1 cellular context compared by ENCODE assay signal in the genomic region with DNA sequence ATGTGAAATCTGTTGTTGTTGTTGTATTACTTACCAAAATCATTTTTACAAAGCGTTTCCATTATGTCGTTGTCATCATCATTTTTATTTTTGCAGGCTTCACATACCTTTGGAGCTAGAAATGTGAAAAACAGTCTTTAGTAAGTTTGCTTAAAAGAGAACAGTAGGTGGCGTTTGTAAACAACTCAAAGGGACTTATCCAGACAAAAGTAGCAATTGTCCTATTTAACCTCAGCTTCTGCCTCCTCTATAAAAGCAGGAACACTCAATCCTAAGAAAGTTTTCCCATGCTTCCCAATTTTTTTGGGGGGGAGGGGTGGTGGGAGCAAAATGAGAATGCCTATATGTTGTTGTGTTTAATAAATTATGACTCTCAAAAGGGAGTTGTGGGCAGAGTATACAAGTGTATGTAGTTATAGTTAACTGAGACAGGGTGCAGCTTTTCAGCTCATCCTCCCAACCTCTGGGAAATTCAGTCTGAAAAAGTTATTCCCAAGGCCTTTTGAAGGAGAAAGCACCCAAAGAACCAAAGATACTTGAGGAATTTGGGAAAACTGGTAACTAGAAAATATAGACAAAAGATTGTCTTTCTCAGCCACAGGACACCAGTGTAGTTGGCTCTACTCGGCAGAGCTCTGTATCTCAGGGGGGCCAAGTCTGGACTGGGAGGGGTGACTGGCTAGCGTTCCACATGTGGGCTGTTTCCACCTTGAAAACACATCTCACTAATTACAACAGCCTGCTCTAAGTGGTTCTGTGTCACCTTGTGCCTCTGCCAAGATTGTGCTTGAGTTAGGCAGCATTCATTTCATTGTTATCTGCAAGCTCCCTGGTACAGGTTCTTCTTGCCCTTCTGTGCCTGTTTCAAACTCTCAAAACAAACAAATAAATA.
TF ChIP-seq lines count a peak whose summit lies in the region.

No MANE protein-coding gene starts in this region.

TF ChIP-seq in GM12878, 131 proteins besides CTCF, POLR2A, EP300 and RAD21:
- TF ChIP-seq, protein P1, sequence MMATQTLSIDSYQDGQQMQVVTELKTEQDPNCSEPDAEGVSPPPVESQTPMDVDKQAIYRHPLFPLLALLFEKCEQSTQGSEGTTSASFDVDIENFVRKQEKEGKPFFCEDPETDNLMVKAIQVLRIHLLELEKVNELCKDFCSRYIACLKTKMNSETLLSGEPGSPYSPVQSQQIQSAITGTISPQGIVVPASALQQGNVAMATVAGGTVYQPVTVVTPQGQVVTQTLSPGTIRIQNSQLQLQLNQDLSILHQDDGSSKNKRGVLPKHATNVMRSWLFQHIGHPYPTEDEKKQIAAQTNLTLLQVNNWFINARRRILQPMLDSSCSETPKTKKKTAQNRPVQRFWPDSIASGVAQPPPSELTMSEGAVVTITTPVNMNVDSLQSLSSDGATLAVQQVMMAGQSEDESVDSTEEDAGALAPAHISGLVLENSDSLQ (IDR thresholded peaks at IDR 0.05): no peak
- no peak for TF ChIP-seq MYB (IDR thresholded peaks at IDR 0.05; ENCODE audit: borderline replicate concordance, low read depth, low read length)
- no peak for TF ChIP-seq ZZZ3 (IDR thresholded peaks at IDR 0.05; ENCODE audit: control insufficient read depth, insufficient read length, low read depth)
- peak; percentile 27; the same call in 1 of the 2 replicates for TF ChIP-seq SMC3 (IDR thresholded peaks at IDR 0.05; ENCODE audit: borderline replicate concordance, low read length)
